In genomic region chr18:50610349-50610748, GRCh38 we compare ENCODE assay signal across 20 cellular contexts. TPM values are rescaled to one million over a fixed set of nuclear protein-coding genes. Genes with fewer than 3 reads are reported as not detected.
DNase-seq lines count a peak whose midpoint lies in the region; ATAC-seq, FAIRE-seq and TF ChIP-seq lines count a peak whose summit lies in the region.
"Had no signal": no experiment of that assay in that cellular context is flagged by ENCODE, and none has a peak within 500 bp of the region (broad histone marks: within the 10 kb centered on the region; RNA-seq: fewer than 3 reads in every experiment).

No MANE protein-coding gene starts in this region.

- TF ChIP-seq POLR2A in H1 (IDR thresholded peaks at IDR 0.05; ENCODE audit: control extremely low read depth in 1 of 2, low read depth in 2 of 2, low read length in 2 of 2) (no peak), H54 (IDR thresholded peaks at IDR 0.05; ENCODE audit: low read depth, low read length) (no peak), lower leg skin (IDR thresholded peaks at IDR 0.05) (no peak)

- no peak overlapping the region for H3K9ac ChIP-seq in H1 (replicated peaks in 1 of 4; ENCODE audit: extremely low read depth in 1 of 4, low read depth in 3 of 4, low read length in 3 of 4)

- H3K79me1 ChIP-seq in H1 (ENCODE audit: low read depth, low read length) = no peaks in the 10 kb centered on the region

- H4K5ac ChIP-seq in H1 (ENCODE audit: insufficient read length, low read depth, low read length) = no peak overlapping the region

- peak; percentile 24 to 46; a peak in 3 of 4 replicates for TF ChIP-seq RAD21 in H1 (IDR thresholded peaks at IDR 0.05 in 1 of 2, conservative IDR thresholded peaks at IDR 0.05 in 1 of 2; ENCODE audit: low read depth in 2 of 2, low read length in 2 of 2)

- no peak overlapping the region for H3K14ac ChIP-seq in H1 (ENCODE audit: insufficient read length)

- no peak overlapping the region for H2AFZ ChIP-seq in H1 (ENCODE audit: low read length)

- intact Hi-C loops in lower leg skin (cut with DNase I; ENCODE audit: low total_unique reads) = no loop called here

- no peak overlapping the region for H2AK5ac ChIP-seq in H1 (ENCODE audit: low read depth, low read length)

- peak; percentile 8 for DNase-seq in BE2C
- peak; percentile 63 for DNase-seq in NCI-H146 (lab: John Stamatoyannopoulos, UW)
- DNase-seq in H1 (ENCODE audit: low read depth in 1 of 2, low spot score in 2 of 2) = no peak
- DNase-seq in SW 1271 (lab: John Stamatoyannopoulos, UW) = no peak
- no peak for DNase-seq in H54 (ENCODE audit: insufficient read length, low spot score)
- no peak for DNase-seq in lower leg skin (ENCODE audit: low spot score in 2 of 2)
- DNase-seq: activated effector memory CD4-positive, alpha-beta T cell treated with Interleukin-2 at 50 U/mL for 16 hours; Caco-2; cerebellar nuclear complex; foreskin melanocyte; GF-D8; lower lobe of right lung; naive B cell; NCI-H1092 treated with DMSO at 0.1 percent for 48 hours; NCI-H226; posterior cingulate gyrus; spleen had no signal

- no peak overlapping the region for H3K56ac ChIP-seq in H1 (replicated peaks; ENCODE audit: insufficient read length, low read depth, low read length)

- no peak overlapping the region for H3K4me3 ChIP-seq in BE2C (ENCODE audit: low read depth, low read length)
- no peak overlapping the region for H3K4me3 ChIP-seq in GM12875 (ENCODE audit: low read depth, low read length)
- H3K4me3 ChIP-seq in H1 (ENCODE audit: extremely low read depth in 1 of 4, insufficient read depth in 2 of 4, low read depth in 3 of 4, low read length in 4 of 4) = no peak overlapping the region
- H3K4me3 ChIP-seq in lower leg skin (ENCODE audit: low read depth, poor library complexity, severe bottlenecking) = no peak overlapping the region
- H3K4me3 ChIP-seq: lower lobe of right lung, spleen had no signal

- H3K27me3 ChIP-seq in BE2C (no peaks in the 10 kb centered on the region), H1 (replicated peaks in 1 of 4; ENCODE audit: control insufficient read depth in 3 of 4, extremely low read depth in 1 of 4, insufficient read depth in 3 of 4, low read length in 3 of 4) (no peaks in the 10 kb centered on the region)
- H3K27me3 ChIP-seq: spleen had no signal

- no peaks in the 10 kb centered on the region for H3K23me2 ChIP-seq in H1 (ENCODE audit: low read depth, low read length)

- H3K27ac ChIP-seq in H1 (ENCODE audit: low read depth, low read length) = no peak overlapping the region
- H3K27ac ChIP-seq: lower lobe of right lung, spleen had no signal

- H4K20me1 ChIP-seq in H1 (replicated peaks in 1 of 2; ENCODE audit: control insufficient read depth in 1 of 2, insufficient read depth in 2 of 2, low read length in 2 of 2) = no peaks in the 10 kb centered on the region

- no peak overlapping the region for H2BK120ac ChIP-seq in H1 (replicated peaks; ENCODE audit: low read depth, low read length)

- POLR2A ChIA-PET in H1 (lab: Charles Lee; ENCODE audit: partially characterized antibody) = no interaction called here

- 91% methylated on average over 4 of the region's 4 CpGs; no CpG with 5 or more reads in 1 of the 2 experiments for WGBS in H1 (ENCODE audit: extremely low coverage in 1 of 2, insufficient coverage in 1 of 2, insufficient read length in 1 of 2, insufficient replicate concordance in 2 of 2, low coverage in 1 of 2, low lambda C conversion rate in 2 of 2, missing lambda C conversion rate in 1 of 2), 2 experiments
- 87 to 91% methylated on average over 4 of the region's 4 CpGs for WGBS in lower leg skin, 2 donors

- H4K91ac ChIP-seq in H1 (replicated peaks; ENCODE audit: insufficient read length, low read length) = no peak overlapping the region

- TF ChIP-seq CTCF in BE2C (IDR thresholded peaks at IDR 0.05; ENCODE audit: low read depth, low read length) = peak; percentile 29
- peak; percentile 46; the same call in 1 of the 2 replicates for TF ChIP-seq CTCF in GM12875 (IDR thresholded peaks at IDR 0.05; ENCODE audit: borderline replicate concordance, insufficient read depth, low read depth, low read length)
- TF ChIP-seq CTCF in H1 (IDR thresholded peaks at IDR 0.05; ENCODE audit: control extremely low read depth in 1 of 3, insufficient read depth in 1 of 3, low read depth in 1 of 3, low read length in 3 of 3) = peak; percentile 51 to 62 (median 55)
- TF ChIP-seq CTCF in lower leg skin (IDR thresholded peaks at IDR 0.05) = no peak

- no peak overlapping the region for H3K4me2 ChIP-seq in H1 (ENCODE audit: insufficient read depth in 1 of 2, low read depth in 2 of 2, low read length in 2 of 2)

- H3K23ac ChIP-seq in H1 (ENCODE audit: insufficient read length) = no peak overlapping the region

- no peak overlapping the region for H4K8ac ChIP-seq in H1 (ENCODE audit: extremely low read depth, insufficient read depth, low read length)

- H3K36me3 ChIP-seq in BE2C (no peaks in the 10 kb centered on the region), H1 (ENCODE audit: control insufficient read depth in 2 of 4, insufficient read depth in 4 of 4, low read length in 3 of 4) (no peaks in the 10 kb centered on the region)
- H3K36me3 ChIP-seq: lower lobe of right lung, spleen had no signal

- CTCF ChIA-PET in H1 (lab: Charles Lee; ENCODE audit: partially characterized antibody) = interaction anchor here (1.0 to 1.8 kb wide), 4 partner anchors 10 to 40 kb away, joined by 3 to 8 read pairs (median 5); no protein-coding TSS in a partner anchor

- no peak overlapping the region for H3K4ac ChIP-seq in H1 (replicated peaks; ENCODE audit: insufficient read length, low read depth, low read length)

- no peaks in the 10 kb centered on the region for H3K4me1 ChIP-seq in BE2C
- H3K4me1 ChIP-seq in H1 (replicated peaks in 1 of 4; ENCODE audit: control insufficient read depth in 3 of 4, insufficient read depth in 4 of 4, low read length in 3 of 4) = no peaks in the 10 kb centered on the region
- H3K4me1 ChIP-seq: spleen had no signal

- H3K9me3 ChIP-seq in BE2C (no peaks in the 10 kb centered on the region), H1 (ENCODE audit: insufficient read depth in 2 of 2, low read depth in 1 of 2, low read length in 1 of 2) (peaks cover 14% of the 10 kb centered on the region in 2 experiments; a peak in 3 of 4 replicates)
- H3K9me3 ChIP-seq: Caco-2 had no signal

- FAIRE-seq in H1 (lab: Jason Lieb, UNC) = no peak
- no peak for FAIRE-seq in H54 (lab: Jason Lieb, UNC)
- FAIRE-seq: endometrium had no signal

- no peak for ATAC-seq in HG03039 (IDR thresholded peaks at IDR 0.05; ENCODE audit: unreplicated experiment)
- ATAC-seq: lower lobe of right lung had no signal

- H3K79me2 ChIP-seq in H1 (ENCODE audit: control insufficient read depth in 1 of 2, insufficient read depth in 2 of 2, low read length in 2 of 2) = no peaks in the 10 kb centered on the region

- H2BK15ac ChIP-seq in H1 (ENCODE audit: low read length) = no peak overlapping the region

- TF ChIP-seq EP300 in H1 (IDR thresholded peaks at IDR 0.05; ENCODE audit: borderline replicate concordance in 1 of 2, low read depth in 2 of 2, low read length in 2 of 2) = no peak

- no peak overlapping the region for H2BK5ac ChIP-seq in H1 (ENCODE audit: low read depth, low read length)

- no peak overlapping the region for H2BK20ac ChIP-seq in H1 (ENCODE audit: low read length)

- H3K18ac ChIP-seq in H1 (ENCODE audit: extremely low read depth, low read length) = no peak overlapping the region

- H2BK12ac ChIP-seq in H1 (ENCODE audit: low read depth, low read length) = no peak overlapping the region

TF ChIP-seq in H1, 55 proteins besides CTCF, POLR2A, EP300 and RAD21:
- TF ChIP-seq USF2 (IDR thresholded peaks at IDR 0.05; ENCODE audit: low read length) (no peak), SP1 (IDR thresholded peaks at IDR 0.05; ENCODE audit: low read depth, low read length) (no peak), KDM1A (IDR thresholded peaks at IDR 0.05; ENCODE audit: borderline replicate concordance, low read length) (no peak), SRF (IDR thresholded peaks at IDR 0.05; ENCODE audit: low read depth, low read length) (no peak), CHD2 (IDR thresholded peaks at IDR 0.05; ENCODE audit: low read length) (no peak), TEAD4 (IDR thresholded peaks at IDR 0.05; ENCODE audit: low read depth, low read length) (no peak), BACH1 (IDR thresholded peaks at IDR 0.05; ENCODE audit: low read length) (no peak), CREB1 (IDR thresholded peaks at IDR 0.05) (no peak)

RNA-seq across cellular contexts. Expression of gene MAPK4, which starts 50.5 kb away (rescaled TPM):
- not detected for polyA plus RNA-seq in BE2C (2012; ENCODE audit: insufficient read depth, insufficient read length, low read depth)
- 2.1 and 3.2 TPM in 2 replicates for total RNA-seq in H1 (2021; fragmentation: NEBNext Ultra II Directional; extraction: Animal tissue kit (Norgen Biotek cat#: 25700))
- 3.3 and 3.7 TPM in 2 replicates for polyA plus RNA-seq in H1 (2011; rRNA removed)
- polyA plus RNA-seq in H1 (2011; cell fraction: cytosol; rRNA removed) = 2.8 TPM
- 2.9 TPM for polyA plus RNA-seq in H1 (2011; cell fraction: nucleus; rRNA removed)
- 2.9 to 3.8 TPM (median 3.2 TPM) in 4 replicates for polyA plus RNA-seq in H1 (2012, experiment 1 of 2)
- polyA plus RNA-seq in H1 (2012, experiment 2 of 2) = 2.2 TPM
- polyA plus RNA-seq in H1 (2013, experiment 1 of 2) = 1.2 TPM
- polyA plus RNA-seq in H1 (2013, experiment 2 of 2) = 1.3 TPM
- 5.5 and 5.9 TPM in 2 replicates for polyA minus RNA-seq in H1 (2011; rRNA and poly(A)+ RNA removed)
- 3.2 TPM for polyA minus RNA-seq in H1 (2011; cell fraction: cytosol; rRNA and poly(A)+ RNA removed)
- polyA minus RNA-seq in H1 (2011; cell fraction: nucleus; rRNA and poly(A)+ RNA removed) = 4.1 TPM
- 1 to 10 TPM in 2 of 4 donors, under 1 TPM in 2; 0.46 to 5.3 (median 2.5) TPM for total RNA-seq in lower leg skin

Comparison
In these comparisons a context has a peak if more than half of its experiments do, and no peak if none do; other contexts are left out.
1. DNase-seq: peak in BE2C (single experiment) and NCI-H146 (single experiment); none in H1 (0 of 2), SW 1271 (0 of 2), H54 (single experiment) and lower leg skin (0 of 2).
2. CTCF ChIP-seq: peak in BE2C (single experiment), GM12875 (single experiment) and H1 (3 of 3); none in lower leg skin (0 of 3).